In the genomic region with DNA sequence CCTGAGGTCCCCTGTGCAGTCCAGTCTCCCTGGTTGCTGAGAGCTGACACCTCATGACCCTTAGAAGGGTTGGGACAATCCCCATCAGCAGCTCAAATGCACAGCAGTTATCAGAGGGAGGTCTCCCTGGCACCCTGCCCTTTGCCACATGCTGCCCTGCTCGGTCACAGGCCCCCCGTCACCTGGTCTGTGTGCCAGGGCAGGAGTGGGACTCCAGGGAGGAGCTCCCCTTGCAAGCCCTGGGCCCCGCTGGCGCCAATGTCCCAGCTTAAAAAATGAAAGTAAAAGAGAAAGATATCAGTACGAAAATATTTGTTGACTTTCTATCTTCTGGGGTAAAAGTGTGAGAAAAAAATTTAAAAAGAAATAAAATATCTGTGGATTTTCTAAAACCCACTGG, we compare ENCODE assay signal across 2 cellular contexts.
TF ChIP-seq lines count a peak whose summit lies in the region.

No MANE protein-coding gene starts in this region.

TF ChIP-seq in liver, 16 proteins besides CTCF, POLR2A, EP300 and RAD21 (continued from another document):
- TF ChIP-seq REST (IDR thresholded peaks at IDR 0.05) (no peak), GABPA (IDR thresholded peaks at IDR 0.05 in 1 of 2, conservative IDR thresholded peaks at IDR 0.05 in 1 of 2) (no peak)
- TF ChIP-seq, protein P1, sequence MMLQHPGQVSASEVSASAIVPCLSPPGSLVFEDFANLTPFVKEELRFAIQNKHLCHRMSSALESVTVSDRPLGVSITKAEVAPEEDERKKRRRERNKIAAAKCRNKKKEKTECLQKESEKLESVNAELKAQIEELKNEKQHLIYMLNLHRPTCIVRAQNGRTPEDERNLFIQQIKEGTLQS (IDR thresholded peaks at IDR 0.05) = no peak
- TF ChIP-seq, protein P2, sequence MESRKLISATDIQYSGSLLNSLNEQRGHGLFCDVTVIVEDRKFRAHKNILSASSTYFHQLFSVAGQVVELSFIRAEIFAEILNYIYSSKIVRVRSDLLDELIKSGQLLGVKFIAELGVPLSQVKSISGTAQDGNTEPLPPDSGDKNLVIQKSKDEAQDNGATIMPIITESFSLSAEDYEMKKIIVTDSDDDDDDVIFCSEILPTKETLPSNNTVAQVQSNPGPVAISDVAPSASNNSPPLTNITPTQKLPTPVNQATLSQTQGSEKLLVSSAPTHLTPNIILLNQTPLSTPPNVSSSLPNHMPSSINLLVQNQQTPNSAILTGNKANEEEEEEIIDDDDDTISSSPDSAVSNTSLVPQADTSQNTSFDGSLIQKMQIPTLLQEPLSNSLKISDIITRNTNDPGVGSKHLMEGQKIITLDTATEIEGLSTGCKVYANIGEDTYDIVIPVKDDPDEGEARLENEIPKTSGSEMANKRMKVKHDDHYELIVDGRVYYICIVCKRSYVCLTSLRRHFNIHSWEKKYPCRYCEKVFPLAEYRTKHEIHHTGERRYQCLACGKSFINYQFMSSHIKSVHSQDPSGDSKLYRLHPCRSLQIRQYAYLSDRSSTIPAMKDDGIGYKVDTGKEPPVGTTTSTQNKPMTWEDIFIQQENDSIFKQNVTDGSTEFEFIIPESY (IDR thresholded peaks at IDR 0.05) = no peak

TF ChIP-seq in HepG2, 621 proteins besides CTCF, POLR2A, EP300 and RAD21 (continued from another document):
- TF ChIP-seq ARNT2 (CRISPR knock-in tag; IDR thresholded peaks at IDR 0.05; ENCODE audit: low read depth) (no peak), KDM2A (CRISPR knock-in tag; IDR thresholded peaks at IDR 0.05; ENCODE audit: borderline replicate concordance, low read depth) (no peak), ZGPAT (CRISPR knock-in tag; IDR thresholded peaks at IDR 0.05) (no peak), CEBPZ (IDR thresholded peaks at IDR 0.05; ENCODE audit: low read length) (no peak), ESRRA (CRISPR knock-in tag; IDR thresholded peaks at IDR 0.05; ENCODE audit: low read depth) (no peak), ZNF839 (CRISPR knock-in tag; IDR thresholded peaks at IDR 0.05; ENCODE audit: borderline replicate concordance) (no peak), ZNF20 (CRISPR knock-in tag; IDR thresholded peaks at IDR 0.05) (no peak), ZNF326 (CRISPR knock-in tag; IDR thresholded peaks at IDR 0.05; ENCODE audit: borderline replicate concordance) (no peak)
- TF ChIP-seq, protein P3, sequence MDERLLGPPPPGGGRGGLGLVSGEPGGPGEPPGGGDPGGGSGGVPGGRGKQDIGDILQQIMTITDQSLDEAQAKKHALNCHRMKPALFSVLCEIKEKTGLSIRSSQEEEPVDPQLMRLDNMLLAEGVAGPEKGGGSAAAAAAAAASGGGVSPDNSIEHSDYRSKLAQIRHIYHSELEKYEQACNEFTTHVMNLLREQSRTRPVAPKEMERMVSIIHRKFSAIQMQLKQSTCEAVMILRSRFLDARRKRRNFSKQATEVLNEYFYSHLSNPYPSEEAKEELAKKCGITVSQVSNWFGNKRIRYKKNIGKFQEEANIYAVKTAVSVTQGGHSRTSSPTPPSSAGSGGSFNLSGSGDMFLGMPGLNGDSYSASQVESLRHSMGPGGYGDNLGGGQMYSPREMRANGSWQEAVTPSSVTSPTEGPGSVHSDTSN (CRISPR knock-in tag; IDR thresholded peaks at IDR 0.05) = no peak
